ENCODE assay signal across 18 cellular contexts in genomic region chr12:4960547-4960946, GRCh38. TPM values are rescaled to one million over a fixed set of nuclear protein-coding genes. Genes with fewer than 3 reads are reported as not detected.
DNase-seq lines count a peak whose midpoint lies in the region; ATAC-seq and TF ChIP-seq lines count a peak whose summit lies in the region.
"Had no signal": no experiment of that assay in that cellular context is flagged by ENCODE, and none has a peak within 500 bp of the region (broad histone marks: within the 10 kb centered on the region; RNA-seq: fewer than 3 reads in every experiment).

No MANE protein-coding gene starts in this region.

- DNase-seq in heart right ventricle (peak in 1 of 2 donors; percentile 7), right cardiac atrium (no peak), upper lobe of right lung (no peak), medulla oblongata (ENCODE audit: extremely low spot score) (no peak)
- no peak for DNase-seq in CD4-positive, alpha-beta T cell
- DNase-seq: Caco-2, DMS153, NCI-H1048, NCI-H146, NCI-H510A treated with DMSO at 0.1 percent for 48 hours had no signal

- H3K27ac ChIP-seq in heart right ventricle, result peak overlapping the region in 3 of 10 donors; percentile 28 to 59 (median 56)
- H3K27ac ChIP-seq in right cardiac atrium (ENCODE audit: low read length), result no peak overlapping the region
- peak overlapping the region; percentile 69 for H3K27ac ChIP-seq in angular gyrus (ENCODE audit: low read depth, low read length)
- peak overlapping the region; percentile 47 for H3K27ac ChIP-seq in layer of hippocampus (ENCODE audit: low read depth, low read length)
- no peak overlapping the region for H3K27ac ChIP-seq in upper lobe of right lung
- H3K27ac ChIP-seq in CD4-positive, alpha-beta T cell (ENCODE audit: low read depth, low read length), result no peak overlapping the region

- CTCF ChIA-PET in CD4-positive, alpha-beta T cell (lab: Charles Lee), result no interaction called here

- WGBS in heart right ventricle, 2 donors, result 56 to 71% methylated on average over 6 of the region's 6 CpGs
- WGBS in right cardiac atrium, result 68% methylated on average over 6 of the region's 6 CpGs

- no peak overlapping the region for H3K27ac Mint-ChIP-seq in CD4-positive, alpha-beta T cell
- H3K27ac Mint-ChIP-seq: CD14-positive monocyte had no signal

- POLR2A ChIA-PET in CD4-positive, alpha-beta T cell (lab: Charles Lee), result no interaction called here

- H3K27me3 Mint-ChIP-seq in CD4-positive, alpha-beta T cell, result peaks cover 64% of the 10 kb centered on the region

- H3K9me3 Mint-ChIP-seq in CD4-positive, alpha-beta T cell, result no peaks in the 10 kb centered on the region

- H3K4me3 Mint-ChIP-seq in CD4-positive, alpha-beta T cell, result no peak overlapping the region
- H3K4me3 Mint-ChIP-seq: CD14-positive monocyte had no signal

- H3K4me1 Mint-ChIP-seq in CD4-positive, alpha-beta T cell (ENCODE audit: low read depth), result no peaks in the 10 kb centered on the region
- H3K4me1 Mint-ChIP-seq: CD14-positive monocyte had no signal

- H3K4me1 ChIP-seq in heart right ventricle (peaks cover 0 to 6% (median 0%) of the 10 kb centered on the region in 9 donors), right cardiac atrium (ENCODE audit: control insufficient read depth, insufficient read depth, low read length) (no peaks in the 10 kb centered on the region), upper lobe of right lung (no peaks in the 10 kb centered on the region)
- H3K4me1 ChIP-seq: HAP-1 had no signal

- H3K9me3 ChIP-seq in heart right ventricle (no peaks in the 10 kb centered on the region), right cardiac atrium (ENCODE audit: control insufficient read depth, low read length) (no peaks in the 10 kb centered on the region), upper lobe of right lung (no peaks in the 10 kb centered on the region)
- H3K9me3 ChIP-seq in CD4-positive, alpha-beta T cell (ENCODE audit: control insufficient read depth, low read length), result no peaks in the 10 kb centered on the region
- H3K9me3 ChIP-seq: Caco-2, HAP-1 had no signal

- H3K4me3 ChIP-seq in heart right ventricle (peak overlapping the region in 1 of 10 donors; percentile 34), right cardiac atrium (ENCODE audit: low read length) (no peak overlapping the region), upper lobe of right lung (no peak overlapping the region)
- H3K4me3 ChIP-seq: HAP-1 had no signal

- H3K36me3 Mint-ChIP-seq in CD4-positive, alpha-beta T cell (ENCODE audit: low read depth), result no peaks in the 10 kb centered on the region
- H3K36me3 Mint-ChIP-seq: CD14-positive monocyte had no signal

- TF ChIP-seq CTCF in heart right ventricle (IDR thresholded peaks at IDR 0.05) (no peak), upper lobe of right lung (IDR thresholded peaks at IDR 0.05) (no peak)
- no peak for TF ChIP-seq CTCF in CD4-positive, alpha-beta T cell (IDR thresholded peaks at IDR 0.05)

- H3K27me3 ChIP-seq in heart right ventricle (peaks cover 0 to 41% (median 32%) of the 10 kb centered on the region in 7 donors), right cardiac atrium (ENCODE audit: control insufficient read depth, insufficient read depth) (no peaks in the 10 kb centered on the region), layer of hippocampus (ENCODE audit: control insufficient read depth, insufficient read depth, low read length) (peaks cover 5% of the 10 kb centered on the region), upper lobe of right lung (peaks cover 43% of the 10 kb centered on the region)
- peaks cover 27% of the 10 kb centered on the region for H3K27me3 ChIP-seq in CD4-positive, alpha-beta T cell (ENCODE audit: control insufficient read depth, insufficient read depth, low read length)

- H3K36me3 ChIP-seq in heart right ventricle (no peaks in the 10 kb centered on the region), upper lobe of right lung (no peaks in the 10 kb centered on the region)
- H3K36me3 ChIP-seq: HAP-1 had no signal

- intact Hi-C loops in heart right ventricle (cut with DNase I), result no loop called here
- intact Hi-C loops in right cardiac atrium (cut with DNase I), result no loop called here
- intact Hi-C loops in upper lobe of right lung (cut with DNase I), result no loop called here
- intact Hi-C loops in CD4-positive, alpha-beta T cell (cut with DNase I, micrococcal nuclease), result no loop called here

- ATAC-seq in heart right ventricle (peak in 7 of 8 donors; percentile 43 to 78 (median 56)), right cardiac atrium (no peak), upper lobe of right lung (no peak)
- ATAC-seq in CD4-positive, alpha-beta T cell (ENCODE audit: poor library complexity), result no peak
- ATAC-seq: Panc1 had no signal

RNA-seq across cellular contexts. Expression of gene KCNA1, which starts 50.8 kb away (rescaled TPM):
- total RNA-seq in heart right ventricle (under 1 TPM in 1 of 10 donors, not detected in 9; 0.22 TPM), right cardiac atrium (under 1 TPM in 2 of 4 donors, not detected in 2; 0.03 to 0.06 TPM), upper lobe of right lung (not detected)
- polyA plus RNA-seq in heart right ventricle (not detected), right cardiac atrium (not detected)
- not detected for total RNA-seq in CD4-positive, alpha-beta T cell
- total RNA-seq: A673, Caco-2, HT-29, MCF 10A had no signal
- polyA plus RNA-seq: CD14-positive monocyte had no signal

Comparison
In these comparisons a context has a peak if more than half of its experiments do, and no peak if none do; other contexts are left out.
1. ATAC-seq: peak in heart right ventricle (7 of 8); none in right cardiac atrium (0 of 2), upper lobe of right lung (single experiment) and CD4-positive, alpha-beta T cell (single experiment).
2. H3K27ac ChIP-seq: peak in angular gyrus (single experiment) and layer of hippocampus (single experiment); none in right cardiac atrium (single experiment), upper lobe of right lung (single experiment) and CD4-positive, alpha-beta T cell (single experiment).